ENCODE assay signal across 8 cellular contexts in the genomic region with DNA sequence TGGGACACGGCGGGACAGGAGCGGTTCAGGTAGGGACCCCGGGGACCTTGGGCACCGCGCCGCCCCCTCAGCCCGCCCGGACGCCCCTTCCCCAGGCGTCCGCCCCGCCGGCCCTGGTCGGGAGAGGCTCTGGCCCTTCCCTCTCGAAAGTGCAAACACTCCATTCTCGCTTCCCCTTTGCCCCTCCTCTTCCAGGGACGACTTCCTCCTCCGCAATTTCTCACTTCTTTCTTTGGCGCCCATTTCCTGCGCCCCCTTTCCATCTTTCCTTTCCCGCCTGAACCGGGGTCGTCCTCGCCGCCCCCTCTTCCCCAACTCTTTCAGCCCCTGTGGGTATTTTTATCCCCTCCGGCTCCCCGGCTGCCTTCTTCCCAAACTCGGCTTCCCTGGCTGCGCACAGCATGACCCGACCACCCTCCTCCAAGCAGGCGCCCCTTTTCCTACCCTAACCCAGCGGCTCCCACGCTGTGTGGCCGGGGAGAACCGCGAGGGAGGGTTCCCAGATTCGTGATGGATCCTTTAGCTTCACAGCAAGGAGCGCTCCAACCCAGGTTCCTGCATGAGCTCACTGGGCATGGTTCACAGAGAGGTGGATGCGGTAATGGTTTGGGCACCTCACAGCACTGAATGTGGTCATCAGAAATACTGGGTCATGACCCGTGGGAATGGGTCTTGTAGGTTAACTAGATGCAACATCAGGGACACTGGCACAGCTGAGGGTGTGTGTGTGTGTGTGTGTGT. TPM values are rescaled to one million over a fixed set of nuclear protein-coding genes. Genes with fewer than 3 reads are reported as not detected.
DNase-seq lines count a peak whose midpoint lies in the region; ATAC-seq and TF ChIP-seq lines count a peak whose summit lies in the region.

No MANE protein-coding gene starts in this region.

- in situ Hi-C loops in brain microvascular endothelial cell (cut with HindIII; ENCODE audit: low pct_ligation_motif_present, low sequenced_read_pairs) = no loop called here

- no peaks in the 10 kb centered on the region for H3K36me3 ChIP-seq in brain microvascular endothelial cell (replicated peaks)
- H3K36me3 ChIP-seq in subcutaneous abdominal adipose tissue (ENCODE audit: control insufficient read depth in 5 of 5, insufficient read depth in 5 of 5, low read length in 5 of 5) = no peaks in the 10 kb centered on the region

- no peak for TF ChIP-seq CTCF in brain microvascular endothelial cell (IDR thresholded peaks at IDR 0.05; ENCODE audit: low read depth, low read length, missing control alignments)

- intact Hi-C loops in Right ventricle myocardium inferior (cut with DNase I) = no loop called here
- intact Hi-C loops in cardiac septum (cut with DNase I) = no loop called here

- no peaks in the 10 kb centered on the region for H3K9me3 ChIP-seq in subcutaneous abdominal adipose tissue (ENCODE audit: control insufficient read depth in 5 of 5, low read length in 5 of 5)

- H3K27ac ChIP-seq in brain microvascular endothelial cell (no peak overlapping the region), subcutaneous abdominal adipose tissue (ENCODE audit: low read depth, low read length) (no peak overlapping the region)

- peaks cover 0 to 16% (median 8%) of the 10 kb centered on the region in 5 donors for H3K4me1 ChIP-seq in subcutaneous abdominal adipose tissue (ENCODE audit: control insufficient read depth in 5 of 5, insufficient read depth in 5 of 5, low read length in 5 of 5)

- no peak for DNase-seq in Right ventricle myocardium inferior (ENCODE audit: missing footprints)
- DNase-seq in cardiac septum (ENCODE audit: low spot score) = no peak
- DNase-seq in NCI-H748 (lab: John Stamatoyannopoulos, UW; ENCODE audit: unreplicated experiment) = peak; percentile 62
- DNase-seq in brain microvascular endothelial cell = no peak
- peak; percentile 42 for DNase-seq in left kidney (ENCODE audit: low read depth, low spot score)

- H3K27me3 ChIP-seq in brain microvascular endothelial cell (replicated peaks) (peaks cover 14% of the 10 kb centered on the region), subcutaneous abdominal adipose tissue (ENCODE audit: control insufficient read depth in 5 of 5, insufficient read depth in 4 of 5, low read length in 5 of 5) (peaks cover 7 to 14% (median 9%) of the 10 kb centered on the region in 5 donors)

- peak; percentile 41 for ATAC-seq in Right ventricle myocardium inferior
- ATAC-seq in HG02981 (IDR thresholded peaks at IDR 0.05; ENCODE audit: unreplicated experiment) = peak; percentile 4
- no peak for ATAC-seq in HG03565 (IDR thresholded peaks at IDR 0.05; ENCODE audit: unreplicated experiment)

- H3K4me3 ChIP-seq in brain microvascular endothelial cell (ENCODE audit: low read depth, low read length) (peak overlapping the region; percentile 48), subcutaneous abdominal adipose tissue (ENCODE audit: low read depth in 1 of 5, low read length in 5 of 5) (peak overlapping the region; percentile 45 to 66 (median 59))

- H3K9ac ChIP-seq in subcutaneous abdominal adipose tissue (ENCODE audit: low read length in 5 of 5) = no peak overlapping the region

RNA-seq across cellular contexts. Expression of a gene that starts 0.7 kb away (rescaled TPM):
- total RNA-seq in Right ventricle myocardium inferior (1.1 TPM), cardiac septum (0.54 TPM)

Comparison
In these comparisons a context has a peak if more than half of its experiments do, and no peak if none do; other contexts are left out.
1. DNase-seq: peak in NCI-H748 (single experiment) and left kidney (single experiment); none in Right ventricle myocardium inferior (single experiment), cardiac septum (single experiment) and brain microvascular endothelial cell (single experiment).